Comparison of ENCODE assay signal across 8 cellular contexts in genomic region chr1:170530972-170531757, GRCh38. TPM values are rescaled to one million over a fixed set of nuclear protein-coding genes. Genes with fewer than 3 reads are reported as not detected.
DNase-seq lines count a peak whose midpoint lies in the region; ATAC-seq and TF ChIP-seq lines count a peak whose summit lies in the region.

No MANE protein-coding gene starts in this region.

- peak overlapping the region; percentile 96 for H3K27ac ChIP-seq in mesodermal cell (ENCODE audit: low read depth, low read length, severe bottlenecking)

- ATAC-seq in HG03342 (IDR thresholded peaks at IDR 0.05; ENCODE audit: unreplicated experiment) (peak; percentile 12), HG02970 (IDR thresholded peaks at IDR 0.05; ENCODE audit: low FRiP score, unreplicated experiment) (no peak)

- peaks cover 3% of the 10 kb centered on the region for H3K4me1 ChIP-seq in mesodermal cell (ENCODE audit: control insufficient read depth, insufficient read depth, low read length, poor library complexity, severe bottlenecking)

- peak; percentile 36 for DNase-seq in ELF-1 (ENCODE audit: low read depth, low spot score)
- peak; percentile 14 to 39 for DNase-seq in cardiac fibroblast (ENCODE audit: low read depth in 2 of 2)
- no peak for DNase-seq in activated CD4-positive, CD25-positive, alpha-beta regulatory T cell treated with anti-CD3 and anti-CD28 coated beads, Interleukin-2, amount 50 U/mL, for 72 hours
- DNase-seq in DMS114 treated with DMSO at 0.1 percent for 48 hours (lab: John Stamatoyannopoulos, UW; ENCODE audit: unreplicated experiment), result no peak
- no peak for DNase-seq in GF-D8 (lab: John Stamatoyannopoulos, UW)

- H3K9me3 ChIP-seq in mesodermal cell (ENCODE audit: control insufficient read depth, low read length), result no peaks in the 10 kb centered on the region

- H3K36me3 ChIP-seq in mesodermal cell (ENCODE audit: control insufficient read depth, insufficient read depth, low read length), result peaks cover 19% of the 10 kb centered on the region

- H3K4me3 ChIP-seq in cardiac fibroblast (replicated peaks in 1 of 2; ENCODE audit: low read depth in 2 of 2, low read length in 2 of 2) (peak overlapping the region; percentile 67 to 70), mesodermal cell (ENCODE audit: extremely low read depth, insufficient read depth, low read length, poor library complexity, severe bottlenecking) (peak overlapping the region; percentile 61)

- no peak for TF ChIP-seq CTCF in cardiac fibroblast (IDR thresholded peaks at IDR 0.05; ENCODE audit: low read depth, low read length)

- WGBS in mesodermal cell (ENCODE audit: insufficient coverage in 2 of 2), 2 experiments, result 73 to 82% methylated on average over 16 to 20 of the region's 29 CpGs

RNA-seq across cellular contexts. Expression of gene GORAB, which starts 0.8 kb away (rescaled TPM):
- 15.1 TPM for polyA plus RNA-seq in mesodermal cell (2013, experiment 1 of 2)
- polyA plus RNA-seq in mesodermal cell (2013, experiment 2 of 2), result 19.9 TPM

Comparison
In these comparisons a context has a peak if more than half of its experiments do, and no peak if none do; other contexts are left out.
1. DNase-seq: peak in ELF-1 (single experiment) and cardiac fibroblast (2 of 2); none in activated CD4-positive, CD25-positive, alpha-beta regulatory T cell treated with anti-CD3 and anti-CD28 coated beads, Interleukin-2, amount 50 U/mL, for 72 hours (single experiment), DMS114 treated with DMSO at 0.1 percent for 48 hours (single experiment) and GF-D8 (single experiment).